8 cellular contexts compared by ENCODE assay signal in the genomic region with DNA sequence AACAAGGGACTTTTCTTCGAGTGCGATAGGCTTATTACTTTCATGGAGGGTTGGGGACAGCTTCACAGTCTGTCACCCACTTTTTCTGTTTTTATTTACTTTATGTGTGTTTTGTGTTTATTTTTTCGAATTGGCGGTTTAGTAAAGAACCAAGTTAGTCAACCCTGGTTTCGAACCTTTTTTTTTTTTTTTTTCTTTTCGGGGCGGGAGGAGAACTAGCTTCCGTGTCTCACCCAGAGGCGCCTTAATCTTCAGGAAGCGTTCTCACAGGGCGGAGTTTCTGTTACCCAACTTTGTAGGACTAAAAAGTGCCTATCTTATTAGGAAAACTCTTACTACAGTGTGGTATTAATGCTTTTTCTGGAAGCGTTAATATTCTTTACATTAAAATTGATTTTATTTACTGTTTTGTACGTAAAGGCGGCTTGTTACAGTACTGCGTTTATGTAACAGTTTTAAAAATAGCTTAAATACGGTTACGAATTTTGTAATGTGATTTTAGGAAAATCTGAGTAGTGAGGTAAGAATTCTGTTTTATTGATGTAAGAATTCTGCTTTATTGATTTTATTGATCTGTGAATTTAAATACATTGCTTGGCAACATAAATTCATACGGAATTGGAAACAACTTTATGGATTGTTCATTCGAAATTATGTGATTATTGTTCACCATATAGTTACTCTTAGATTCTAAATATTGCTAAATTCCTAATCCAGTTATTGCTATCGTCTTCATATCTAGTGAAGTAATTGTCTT. TPM values are rescaled to one million over a fixed set of nuclear protein-coding genes. Genes with fewer than 3 reads are reported as not detected.
A peak's percentile ranks its signal among the peaks of the same experiment; 100 is the strongest.
DNase-seq lines count a peak whose midpoint lies in the region; ATAC-seq and TF ChIP-seq lines count a peak whose summit lies in the region.

No MANE protein-coding gene starts in this region.

- peaks cover 0 to 5% (median 0%) of the 10 kb centered on the region in 8 donors for H3K9me3 Mint-ChIP-seq in CD4-positive, alpha-beta memory T cell

- intact Hi-C loops in CD4-positive, alpha-beta memory T cell (cut with micrococcal nuclease): loop anchor here (1.0 to 10.0 kb wide), 3 partner anchors 9 to 524 kb away; a partner anchor contains a TSS
- intact Hi-C loops in left colon (cut with DNase I, micrococcal nuclease): no loop called here

- no peaks in the 10 kb centered on the region for H3K27me3 ChIP-seq in CD4-positive, alpha-beta memory T cell (ENCODE audit: insufficient read depth, low read length)

- peaks cover 33 to 57% of the 10 kb centered on the region in 2 donors for H3K36me3 Mint-ChIP-seq in CD4-positive, alpha-beta memory T cell

- peak overlapping the region; percentile 98 to 100 (median 100) for H3K27ac Mint-ChIP-seq in CD4-positive, alpha-beta memory T cell

- DNase-seq in CD4-positive, alpha-beta memory T cell: peak; percentile 56 to 71 (median 63)
- peak; percentile 80 for DNase-seq in HT-29 (ENCODE audit: low spot score)
- DNase-seq in cerebellum (ENCODE audit: low spot score): peak; percentile 9
- DNase-seq in left colon: peak in 1 of 2 donors; percentile 41
- peak; percentile 10 to 28 for DNase-seq in stimulated activated CD4-positive, alpha-beta T cell treated with anti-CD3 and anti-CD28 coated beads, Interleukin-4, amount 100 ng/mL, for 4 hours
- no peak for DNase-seq in omental fat pad (ENCODE audit: low spot score)

- H3K9me3 ChIP-seq in CD4-positive, alpha-beta memory T cell (ENCODE audit: control insufficient read depth in 1 of 2, low read length in 2 of 2): no peaks in the 10 kb centered on the region

- H3K4me3 Mint-ChIP-seq in CD4-positive, alpha-beta memory T cell: peak overlapping the region; percentile 97 to 100 (median 100)

- H3K4me1 ChIP-seq in CD4-positive, alpha-beta memory T cell (ENCODE audit: insufficient read depth, low read length): peaks cover 53% of the 10 kb centered on the region

- H3K27me3 Mint-ChIP-seq in CD4-positive, alpha-beta memory T cell: no peaks in the 10 kb centered on the region

- no peak for TF ChIP-seq CTCF in omental fat pad (IDR thresholded peaks at IDR 0.05)

- H3K36me3 ChIP-seq in CD4-positive, alpha-beta memory T cell (ENCODE audit: insufficient read depth, low read length): peaks cover 18% of the 10 kb centered on the region

- peak overlapping the region; percentile 100 for H3K27ac ChIP-seq in CD4-positive, alpha-beta memory T cell (ENCODE audit: low read depth, low read length)

- H3K4me1 Mint-ChIP-seq in CD4-positive, alpha-beta memory T cell: peaks cover 30 to 62% (median 46%) of the 10 kb centered on the region in 4 donors

- peak overlapping the region; percentile 96 to 100 for H3K4me3 ChIP-seq in CD4-positive, alpha-beta memory T cell (ENCODE audit: low read length in 2 of 2)

- POLR2A ChIA-PET in CD4-positive, alpha-beta memory T cell (lab: Charles Lee; ENCODE audit: partially characterized antibody): interaction anchor here (0.8 to 5.6 kb wide), 9 partner anchors 9 to 526 kb away, joined by 3 to 43 read pairs (median 7); a partner anchor contains a TSS

- CTCF ChIA-PET in CD4-positive, alpha-beta memory T cell (lab: Charles Lee; ENCODE audit: partially characterized antibody): interaction anchor here (1.0 to 1.3 kb wide), 2 partner anchors 10 to 49 kb away, joined by 3 to 4 read pairs; no protein-coding TSS in a partner anchor

- peak; percentile 11 for ATAC-seq in GM19025 (IDR thresholded peaks at IDR 0.05; ENCODE audit: low read depth, unreplicated experiment)
- ATAC-seq in SK-N-SH treated with all-trans-retinoic acid at 6 μM for 48 hours: peak; percentile 71
- peak; percentile 69 for ATAC-seq in left colon
- no peak for ATAC-seq in omental fat pad (ENCODE audit: low FRiP score)

TF ChIP-seq in SK-N-SH treated with all-trans-retinoic acid at 6 μM for 48 hours, 23 proteins besides CTCF, POLR2A, EP300 and RAD21:
- TF ChIP-seq CSDC2 (CRISPR knock-in tag; IDR thresholded peaks at IDR 0.05): no peak
- no peak for TF ChIP-seq ESRRG (CRISPR knock-in tag; IDR thresholded peaks at IDR 0.05)
- no peak for TF ChIP-seq ZFP30 (CRISPR knock-in tag; IDR thresholded peaks at IDR 0.05)
- no peak for TF ChIP-seq ISL1 (CRISPR knock-in tag; IDR thresholded peaks at IDR 0.05)
- no peak for TF ChIP-seq ARNTL (CRISPR knock-in tag; IDR thresholded peaks at IDR 0.05; ENCODE audit: borderline replicate concordance, low read depth)
- no peak for TF ChIP-seq SNAI2 (CRISPR knock-in tag; IDR thresholded peaks at IDR 0.05)
- TF ChIP-seq ZNF565 (CRISPR knock-in tag; conservative IDR thresholded peaks at IDR 0.05; ENCODE audit: low read depth): no peak
- TF ChIP-seq TOX (CRISPR knock-in tag; IDR thresholded peaks at IDR 0.05; ENCODE audit: borderline replicate concordance): no peak
- TF ChIP-seq BACH2 (CRISPR knock-in tag; IDR thresholded peaks at IDR 0.05; ENCODE audit: borderline replicate concordance): no peak
- TF ChIP-seq ZC3H10 (CRISPR knock-in tag; IDR thresholded peaks at IDR 0.05): no peak
- TF ChIP-seq, protein P1, sequence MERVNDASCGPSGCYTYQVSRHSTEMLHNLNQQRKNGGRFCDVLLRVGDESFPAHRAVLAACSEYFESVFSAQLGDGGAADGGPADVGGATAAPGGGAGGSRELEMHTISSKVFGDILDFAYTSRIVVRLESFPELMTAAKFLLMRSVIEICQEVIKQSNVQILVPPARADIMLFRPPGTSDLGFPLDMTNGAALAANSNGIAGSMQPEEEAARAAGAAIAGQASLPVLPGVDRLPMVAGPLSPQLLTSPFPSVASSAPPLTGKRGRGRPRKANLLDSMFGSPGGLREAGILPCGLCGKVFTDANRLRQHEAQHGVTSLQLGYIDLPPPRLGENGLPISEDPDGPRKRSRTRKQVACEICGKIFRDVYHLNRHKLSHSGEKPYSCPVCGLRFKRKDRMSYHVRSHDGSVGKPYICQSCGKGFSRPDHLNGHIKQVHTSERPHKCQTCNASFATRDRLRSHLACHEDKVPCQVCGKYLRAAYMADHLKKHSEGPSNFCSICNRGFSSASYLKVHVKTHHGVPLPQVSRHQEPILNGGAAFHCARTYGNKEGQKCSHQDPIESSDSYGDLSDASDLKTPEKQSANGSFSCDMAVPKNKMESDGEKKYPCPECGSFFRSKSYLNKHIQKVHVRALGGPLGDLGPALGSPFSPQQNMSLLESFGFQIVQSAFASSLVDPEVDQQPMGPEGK (CRISPR knock-in tag; IDR thresholded peaks at IDR 0.05; ENCODE audit: borderline replicate concordance): no peak
- no peak for TF ChIP-seq ZFP3 (CRISPR knock-in tag; IDR thresholded peaks at IDR 0.05)
- no peak for TF ChIP-seq GLIS3 (CRISPR knock-in tag; IDR thresholded peaks at IDR 0.05)
- no peak for TF ChIP-seq ZNF8 (CRISPR knock-in tag; IDR thresholded peaks at IDR 0.05)
- no peak for TF ChIP-seq PPARA (CRISPR knock-in tag; IDR thresholded peaks at IDR 0.05; ENCODE audit: borderline replicate concordance)
- no peak for TF ChIP-seq TCF4 (CRISPR knock-in tag; IDR thresholded peaks at IDR 0.05; ENCODE audit: borderline replicate concordance)
- TF ChIP-seq, protein P2, sequence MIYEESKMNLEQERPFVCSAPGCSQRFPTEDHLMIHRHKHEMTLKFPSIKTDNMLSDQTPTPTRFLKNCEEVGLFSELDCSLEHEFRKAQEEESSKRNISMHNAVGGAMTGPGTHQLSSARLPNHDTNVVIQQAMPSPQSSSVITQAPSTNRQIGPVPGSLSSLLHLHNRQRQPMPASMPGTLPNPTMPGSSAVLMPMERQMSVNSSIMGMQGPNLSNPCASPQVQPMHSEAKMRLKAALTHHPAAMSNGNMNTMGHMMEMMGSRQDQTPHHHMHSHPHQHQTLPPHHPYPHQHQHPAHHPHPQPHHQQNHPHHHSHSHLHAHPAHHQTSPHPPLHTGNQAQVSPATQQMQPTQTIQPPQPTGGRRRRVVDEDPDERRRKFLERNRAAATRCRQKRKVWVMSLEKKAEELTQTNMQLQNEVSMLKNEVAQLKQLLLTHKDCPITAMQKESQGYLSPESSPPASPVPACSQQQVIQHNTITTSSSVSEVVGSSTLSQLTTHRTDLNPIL (CRISPR knock-in tag; IDR thresholded peaks at IDR 0.05; ENCODE audit: low read depth): no peak
- TF ChIP-seq OSR1 (CRISPR knock-in tag; IDR thresholded peaks at IDR 0.05): no peak
- TF ChIP-seq ZNF70 (CRISPR knock-in tag; IDR thresholded peaks at IDR 0.05): no peak
TF ChIP-seq in SK-N-SH treated with all-trans-retinoic acid at 6 μM for 48 hours: peak in this region for 0.

RNA-seq across cellular contexts. Expression of a gene that starts 0.9 kb away (rescaled TPM):
- total RNA-seq in CD4-positive, alpha-beta memory T cell: 100 to 1,000 TPM; 267 to 298 TPM
- polyA plus RNA-seq in CD4-positive, alpha-beta memory T cell: 100 to 1,000 TPM; 158 to 166 TPM
- total RNA-seq in HT-29 (2014; rRNA removed; shearing (Covaris generic)): 146 and 188 TPM in 2 replicates
- total RNA-seq in cerebellum (221 TPM), left colon (100 to 1,000 TPM; 135 to 143 TPM), omental fat pad (100 to 1,000 TPM; 121 to 193 (median 141) TPM)

RNA-seq across cellular contexts. Expression of a gene that starts 8.9 kb away (rescaled TPM):
- 10 to 100 TPM; 20.2 to 22.5 TPM for total RNA-seq in CD4-positive, alpha-beta memory T cell
- 10 to 100 TPM in 1 of 2 donors, 1 to 10 TPM in 1; 7.9 to 10.6 TPM for polyA plus RNA-seq in CD4-positive, alpha-beta memory T cell
- total RNA-seq in HT-29 (2014; rRNA removed; shearing (Covaris generic)): 46.6 and 49.9 TPM in 2 replicates
- total RNA-seq in cerebellum (32.9 TPM), left colon (10 to 100 TPM; 11.2 to 11.3 TPM), omental fat pad (10 to 100 TPM in 1 of 4 donors, 1 to 10 TPM in 3; 5.3 to 11.0 (median 7.7) TPM)
